Comparison of ENCODE assay signal across 1 cellular context in the genomic region with DNA sequence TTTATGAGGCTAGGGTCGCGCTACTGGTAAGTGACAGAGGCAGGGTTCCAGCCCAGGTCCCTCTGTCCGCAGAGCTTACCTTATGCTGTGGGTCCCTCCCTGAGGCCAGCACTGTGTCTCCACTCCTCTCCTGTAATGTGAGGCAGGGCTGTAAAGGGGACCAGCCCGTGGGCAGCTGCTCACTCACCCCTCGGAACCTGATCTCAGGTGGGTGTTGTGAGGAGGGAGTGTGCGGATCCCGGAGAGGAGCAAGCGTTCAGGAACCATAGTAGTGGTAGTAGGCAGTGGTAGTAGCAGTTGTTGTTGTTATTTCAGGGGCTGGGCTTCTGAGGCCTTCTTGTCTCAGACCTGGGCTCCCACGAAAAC.
TF ChIP-seq lines count a peak whose summit lies in the region.

No MANE protein-coding gene starts in this region.

TF ChIP-seq in IMR-90, 13 proteins besides CTCF, POLR2A, EP300 and RAD21:
- no peak for TF ChIP-seq MAZ (IDR thresholded peaks at IDR 0.05; ENCODE audit: borderline replicate concordance, low read depth, low read length)
- TF ChIP-seq CEBPB (IDR thresholded peaks at IDR 0.05; ENCODE audit: low read depth, low read length) = no peak
- TF ChIP-seq, protein P1, sequence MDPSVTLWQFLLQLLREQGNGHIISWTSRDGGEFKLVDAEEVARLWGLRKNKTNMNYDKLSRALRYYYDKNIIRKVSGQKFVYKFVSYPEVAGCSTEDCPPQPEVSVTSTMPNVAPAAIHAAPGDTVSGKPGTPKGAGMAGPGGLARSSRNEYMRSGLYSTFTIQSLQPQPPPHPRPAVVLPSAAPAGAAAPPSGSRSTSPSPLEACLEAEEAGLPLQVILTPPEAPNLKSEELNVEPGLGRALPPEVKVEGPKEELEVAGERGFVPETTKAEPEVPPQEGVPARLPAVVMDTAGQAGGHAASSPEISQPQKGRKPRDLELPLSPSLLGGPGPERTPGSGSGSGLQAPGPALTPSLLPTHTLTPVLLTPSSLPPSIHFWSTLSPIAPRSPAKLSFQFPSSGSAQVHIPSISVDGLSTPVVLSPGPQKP (IDR thresholded peaks at IDR 0.05; ENCODE audit: borderline replicate concordance, low read depth, low read length) = no peak
- no peak for TF ChIP-seq BHLHE40 (IDR thresholded peaks at IDR 0.05; ENCODE audit: low read depth, low read length)
- TF ChIP-seq MAFK (IDR thresholded peaks at IDR 0.05; ENCODE audit: low read depth, low read length) = no peak
- TF ChIP-seq MXI1 (IDR thresholded peaks at IDR 0.05; ENCODE audit: borderline replicate concordance, low read depth, low read length) = no peak
- TF ChIP-seq CHD1 (IDR thresholded peaks at IDR 0.05; ENCODE audit: low read depth, low read length) = no peak; the same call in 1 of the 2 replicates
- no peak for TF ChIP-seq RFX5 (IDR thresholded peaks at IDR 0.05; ENCODE audit: low read depth, low read length)
- no peak for TF ChIP-seq FOS (IDR thresholded peaks at IDR 0.05; ENCODE audit: low read depth, low read length)
- TF ChIP-seq, protein P2, sequence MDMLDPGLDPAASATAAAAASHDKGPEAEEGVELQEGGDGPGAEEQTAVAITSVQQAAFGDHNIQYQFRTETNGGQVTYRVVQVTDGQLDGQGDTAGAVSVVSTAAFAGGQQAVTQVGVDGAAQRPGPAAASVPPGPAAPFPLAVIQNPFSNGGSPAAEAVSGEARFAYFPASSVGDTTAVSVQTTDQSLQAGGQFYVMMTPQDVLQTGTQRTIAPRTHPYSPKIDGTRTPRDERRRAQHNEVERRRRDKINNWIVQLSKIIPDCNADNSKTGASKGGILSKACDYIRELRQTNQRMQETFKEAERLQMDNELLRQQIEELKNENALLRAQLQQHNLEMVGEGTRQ (IDR thresholded peaks at IDR 0.05; ENCODE audit: low read depth, low read length) = no peak
- TF ChIP-seq SMC3 (IDR thresholded peaks at IDR 0.05; ENCODE audit: low read depth, low read length) = no peak
- TF ChIP-seq RCOR1 (IDR thresholded peaks at IDR 0.05; ENCODE audit: insufficient replicate concordance, low read length) = no peak
- no peak for TF ChIP-seq NFE2L2 (IDR thresholded peaks at IDR 0.05; ENCODE audit: low read depth, low read length)
